Comparison of ENCODE assay signal across 16 cellular contexts in the genomic region with DNA sequence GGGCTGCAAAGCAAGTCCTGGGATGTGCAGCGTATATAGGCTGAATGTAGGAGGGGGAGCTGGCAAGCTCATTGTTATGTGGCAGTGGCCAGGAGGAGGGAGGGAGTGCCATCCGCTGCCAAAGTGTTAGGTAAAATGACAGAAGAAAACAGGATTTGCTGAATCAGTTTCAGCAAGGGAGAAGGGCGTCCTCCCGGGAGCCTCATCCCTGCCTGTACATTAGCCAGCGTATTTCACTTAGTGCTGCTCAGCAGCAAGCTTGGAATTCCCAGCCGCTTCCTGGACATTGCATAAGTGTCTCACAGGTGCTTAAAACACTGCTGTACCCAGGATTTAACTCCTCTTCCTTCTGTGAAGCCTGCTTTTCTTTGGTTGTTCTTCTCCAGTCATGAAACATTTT. TPM values are rescaled to one million over a fixed set of nuclear protein-coding genes. Genes with fewer than 3 reads are reported as not detected.
DNase-seq lines count a peak whose midpoint lies in the region; ATAC-seq and TF ChIP-seq lines count a peak whose summit lies in the region.
"Had no signal": no experiment of that assay in that cellular context is flagged by ENCODE, and none has a peak within 500 bp of the region (broad histone marks: within the 10 kb centered on the region; RNA-seq: fewer than 3 reads in every experiment).

No MANE protein-coding gene starts in this region.

- TF ChIP-seq POLR2A in body of pancreas (IDR thresholded peaks at IDR 0.05) = no peak

- H3K27ac ChIP-seq in body of pancreas = peak overlapping the region in 3 of 4 donors; percentile 26 to 93 (median 29)
- H3K27ac ChIP-seq: SJCRH30 had no signal

- H3K9me3 ChIP-seq in body of pancreas = no peaks in the 10 kb centered on the region
- H3K9me3 ChIP-seq: SJCRH30 had no signal

- no peak overlapping the region for H3K4me3 Mint-ChIP-seq in CD14-positive monocyte
- peak overlapping the region in 3 of 8 donors; percentile 13 to 87 (median 36) for H3K4me3 Mint-ChIP-seq in naive B cell
- H3K4me3 Mint-ChIP-seq: activated naive CD8-positive, alpha-beta T cell treated with anti-CD3 and anti-CD28 coated beads, Interleukin-2, amount 10 ng/mL, durations not matched to agents 7 days and 5 days had no signal

- DNase-seq in CD14-positive monocyte (ENCODE audit: low spot score) = no peak
- DNase-seq in G401 (ENCODE audit: low spot score) = peak; percentile 69
- DNase-seq in body of pancreas = peak in 2 of 4 donors; percentile 23 to 28
- DNase-seq in naive B cell = no peak
- DNase-seq in dedifferentiated amniotic fluid mesenchymal stem cell (ENCODE audit: extremely low spot score) = no peak
- no peak for DNase-seq in stimulated activated CD4-positive, alpha-beta T cell treated with anti-CD3 and anti-CD28 coated beads, Interleukin-12 subunit alpha, Interleukin-12 subunit beta, amount 100 ng/mL, for 4 hours
- DNase-seq: activated naive CD8-positive, alpha-beta T cell treated with anti-CD3 and anti-CD28 coated beads, Interleukin-2, amount 10 ng/mL, durations not matched to agents 7 days and 5 days; NCI-H1436; NCI-H748 treated with DMSO at 0.1 percent for 48 hours; retina; SJCRH30; stimulated activated naive CD8-positive, alpha-beta T cell treated with anti-CD3 and anti-CD28 coated beads, Interleukin-15, Interleukin-2, amounts not matched to agents 100 U/mL and 50 U/mL, for 24 hours had no signal

- peaks cover 0 to 9% (median 7%) of the 10 kb centered on the region in 3 donors for H3K27me3 Mint-ChIP-seq in CD14-positive monocyte (ENCODE audit: low read depth in 3 of 3)
- no peaks in the 10 kb centered on the region for H3K27me3 Mint-ChIP-seq in naive B cell
- H3K27me3 Mint-ChIP-seq: activated naive CD8-positive, alpha-beta T cell treated with anti-CD3 and anti-CD28 coated beads, Interleukin-2, amount 10 ng/mL, durations not matched to agents 7 days and 5 days had no signal

- H3K9me3 Mint-ChIP-seq in CD14-positive monocyte = no peaks in the 10 kb centered on the region
- no peaks in the 10 kb centered on the region for H3K9me3 Mint-ChIP-seq in naive B cell
- H3K9me3 Mint-ChIP-seq: activated naive CD8-positive, alpha-beta T cell treated with anti-CD3 and anti-CD28 coated beads, Interleukin-2, amount 10 ng/mL, durations not matched to agents 7 days and 5 days had no signal

- peaks cover 26 to 34% of the 10 kb centered on the region in 2 donors for H3K36me3 Mint-ChIP-seq in CD14-positive monocyte
- peaks cover 0 to 14% of the 10 kb centered on the region in 2 donors for H3K36me3 Mint-ChIP-seq in naive B cell

- no peak for ATAC-seq in body of pancreas
- ATAC-seq in naive B cell (ENCODE audit: low read depth in 2 of 2) = no peak
- no peak for ATAC-seq in GM19328 (IDR thresholded peaks at IDR 0.05; ENCODE audit: unreplicated experiment)
- ATAC-seq in HG03378 (IDR thresholded peaks at IDR 0.05; ENCODE audit: unreplicated experiment) = no peak
- ATAC-seq: K562; stimulated activated naive CD8-positive, alpha-beta T cell treated with anti-CD3 and anti-CD28 coated beads, Interleukin-15, Interleukin-2, amounts not matched to agents 100 U/mL and 50 U/mL, for 24 hours had no signal

- TF ChIP-seq CTCF in CD14-positive monocyte (IDR thresholded peaks at IDR 0.05) = no peak
- TF ChIP-seq CTCF in body of pancreas (IDR thresholded peaks at IDR 0.05) = no peak

- 64 to 67% methylated on average over 6 of the region's 6 CpGs for WGBS in body of pancreas, 2 donors

- peaks cover 41% of the 10 kb centered on the region for H3K4me1 ChIP-seq in body of pancreas

- peak overlapping the region in 4 of 7 donors; percentile 3 to 54 (median 48) for H3K27ac Mint-ChIP-seq in CD14-positive monocyte
- H3K27ac Mint-ChIP-seq in naive B cell = peak overlapping the region in 5 of 6 donors; percentile 1 to 87 (median 32)
- H3K27ac Mint-ChIP-seq: activated naive CD8-positive, alpha-beta T cell treated with anti-CD3 and anti-CD28 coated beads, Interleukin-2, amount 10 ng/mL, durations not matched to agents 7 days and 5 days had no signal

- no peak overlapping the region for H3K4me3 ChIP-seq in body of pancreas
- H3K4me3 ChIP-seq: K562, SJCRH30 had no signal

- no peaks in the 10 kb centered on the region for H3K36me3 ChIP-seq in body of pancreas (replicated peaks in 1 of 2; ENCODE audit: insufficient read depth in 1 of 2, low read depth in 2 of 2)
- H3K36me3 ChIP-seq: SJCRH30 had no signal

- H3K27me3 ChIP-seq in body of pancreas = no peaks in the 10 kb centered on the region
- H3K27me3 ChIP-seq: BLaER1 treated with 17β-estradiol and CSF1 and Interleukin-3, amounts not matched to agents 10 nM and 100 nM; SJCRH30 had no signal

- H3K4me1 Mint-ChIP-seq in CD14-positive monocyte = peaks cover 26% of the 10 kb centered on the region
- peaks cover 36 to 54% (median 45%) of the 10 kb centered on the region in 3 donors for H3K4me1 Mint-ChIP-seq in naive B cell

- intact Hi-C loops in CD14-positive monocyte (cut with micrococcal nuclease) = loop anchor here in 1 of 2 donors (10.0 kb wide), 1 partner anchor 372 kb away; no protein-coding TSS in a partner anchor
- intact Hi-C loops in body of pancreas (cut with DNase I) = loop anchor here (10.0 kb wide), 1 partner anchor 322 kb away; no protein-coding TSS in a partner anchor

- in situ Hi-C loops in G401 (cut with HindIII; ENCODE audit: low sequenced_read_pairs) = no loop called here

RNA-seq across cellular contexts. Expression of gene NIPSNAP2, which starts 2.5 kb away (rescaled TPM):
- polyA plus RNA-seq in CD14-positive monocyte (10 to 100 TPM; 88.0 to 97.5 TPM), naive B cell (ENCODE audit: low read depth in 6 of 6) (100 to 1,000 TPM in 1 of 6 donors, 10 to 100 TPM in 5; 47.8 to 137 (median 57.2) TPM)
- total RNA-seq in G401 (2014; rRNA removed; shearing (Covaris generic)) = 36.2 and 79.2 TPM in 2 replicates
- 10 to 100 TPM; 42.5 to 51.6 TPM for total RNA-seq in body of pancreas

RNA-seq across cellular contexts. Expression of gene MRPS17, which starts 15.2 kb away (rescaled TPM):
- 10 to 100 TPM; 10.9 to 14.6 TPM for polyA plus RNA-seq in CD14-positive monocyte
- total RNA-seq in G401 (2014; rRNA removed; shearing (Covaris generic)) = 32.1 and 39.7 TPM in 2 replicates
- total RNA-seq in body of pancreas = 1 to 10 TPM; 3.3 to 8.8 TPM
- polyA plus RNA-seq in naive B cell (ENCODE audit: low read depth in 6 of 6) = 10 to 100 TPM; 10.0 to 18.1 (median 17.5) TPM
